8 cellular contexts compared by ENCODE assay signal in genomic region chr12:49538740-49539403, GRCh38. TPM values are rescaled to one million over a fixed set of nuclear protein-coding genes. Genes with fewer than 3 reads are reported as not detected.
DNase-seq lines count a peak whose midpoint lies in the region; ATAC-seq, FAIRE-seq and TF ChIP-seq lines count a peak whose summit lies in the region.

A gene with protein sequence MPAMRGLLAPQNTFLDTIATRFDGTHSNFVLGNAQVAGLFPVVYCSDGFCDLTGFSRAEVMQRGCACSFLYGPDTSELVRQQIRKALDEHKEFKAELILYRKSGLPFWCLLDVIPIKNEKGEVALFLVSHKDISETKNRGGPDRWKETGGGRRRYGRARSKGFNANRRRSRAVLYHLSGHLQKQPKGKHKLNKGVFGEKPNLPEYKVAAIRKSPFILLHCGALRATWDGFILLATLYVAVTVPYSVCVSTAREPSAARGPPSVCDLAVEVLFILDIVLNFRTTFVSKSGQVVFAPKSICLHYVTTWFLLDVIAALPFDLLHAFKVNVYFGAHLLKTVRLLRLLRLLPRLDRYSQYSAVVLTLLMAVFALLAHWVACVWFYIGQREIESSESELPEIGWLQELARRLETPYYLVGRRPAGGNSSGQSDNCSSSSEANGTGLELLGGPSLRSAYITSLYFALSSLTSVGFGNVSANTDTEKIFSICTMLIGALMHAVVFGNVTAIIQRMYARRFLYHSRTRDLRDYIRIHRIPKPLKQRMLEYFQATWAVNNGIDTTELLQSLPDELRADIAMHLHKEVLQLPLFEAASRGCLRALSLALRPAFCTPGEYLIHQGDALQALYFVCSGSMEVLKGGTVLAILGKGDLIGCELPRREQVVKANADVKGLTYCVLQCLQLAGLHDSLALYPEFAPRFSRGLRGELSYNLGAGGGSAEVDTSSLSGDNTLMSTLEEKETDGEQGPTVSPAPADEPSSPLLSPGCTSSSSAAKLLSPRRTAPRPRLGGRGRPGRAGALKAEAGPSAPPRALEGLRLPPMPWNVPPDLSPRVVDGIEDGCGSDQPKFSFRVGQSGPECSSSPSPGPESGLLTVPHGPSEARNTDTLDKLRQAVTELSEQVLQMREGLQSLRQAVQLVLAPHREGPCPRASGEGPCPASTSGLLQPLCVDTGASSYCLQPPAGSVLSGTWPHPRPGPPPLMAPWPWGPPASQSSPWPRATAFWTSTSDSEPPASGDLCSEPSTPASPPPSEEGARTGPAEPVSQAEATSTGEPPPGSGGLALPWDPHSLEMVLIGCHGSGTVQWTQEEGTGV (plus strand): TSS chr12:49539030. CDS start chr12:49539417, 387 bp downstream.

- H3K79me2 ChIP-seq in HepG2 (ENCODE audit: insufficient read depth, low read length): no peaks in the 10 kb centered on the region

- TF ChIP-seq CTCF in colonic mucosa (IDR thresholded peaks at IDR 0.05) (no peak), HepG2 (CRISPR knock-in tag; IDR thresholded peaks at IDR 0.05) (no peak)

- TF ChIP-seq EP300 in HepG2 (IDR thresholded peaks at IDR 0.05; ENCODE audit: low read depth in 2 of 2, low read length in 2 of 2): no peak
- TF ChIP-seq EP300 in HepG2 (CRISPR knock-in tag; IDR thresholded peaks at IDR 0.05; ENCODE audit: borderline replicate concordance): no peak

- H3K4me2 ChIP-seq in HepG2 (ENCODE audit: low read depth, low read length): peak within 1 kb of the TSS; percentile 99

- peaks cover 55% of the 10 kb centered on the region for H3K27me3 Mint-ChIP-seq in activated CD4-positive, alpha-beta T cell treated with anti-CD3 and anti-CD28 coated beads, Interleukin-2, amount 10 ng/mL, durations not matched to agents 24 days and 14 days

- no peak for FAIRE-seq in HepG2 (lab: Jason Lieb, UNC)

- peaks cover 5% of the 10 kb centered on the region for H3K4me1 ChIP-seq in colonic mucosa
- H3K4me1 ChIP-seq in HepG2 (ENCODE audit: insufficient read depth, low read length): peaks cover 75% of the 10 kb centered on the region

- H3K36me3 ChIP-seq in colonic mucosa: no peaks in the 10 kb centered on the region
- H3K36me3 ChIP-seq in HepG2 (replicated peaks in 1 of 2; ENCODE audit: control insufficient read depth in 1 of 2, insufficient read depth in 2 of 2, low read length in 2 of 2): no peaks in the 10 kb centered on the region

- no peaks in the 10 kb centered on the region for H4K20me1 ChIP-seq in HepG2 (ENCODE audit: insufficient read depth, low read length)

- no CpG with 5 or more reads among the region's 90 CpGs for WGBS in HepG2 (ENCODE audit: low lambda C conversion rate)

- H3K9me3 ChIP-seq in colonic mucosa (no peaks in the 10 kb centered on the region), HepG2 (ENCODE audit: low read length) (no peaks in the 10 kb centered on the region)

- intact Hi-C loops in activated CD4-positive, alpha-beta T cell treated with anti-CD3 and anti-CD28 coated beads, Interleukin-2, amount 10 ng/mL, durations not matched to agents 24 days and 14 days (cut with micrococcal nuclease): no loop called here
- intact Hi-C loops in colonic mucosa (cut with DNase I) (no loop called here), HepG2 (cut with micrococcal nuclease; ENCODE audit: unreplicated experiment) (no loop called here)

- DNase-seq in GM04504 (ENCODE audit: low read depth) (peak; percentile 23), NCI-H460 (ENCODE audit: extremely low read depth, low read depth) (peak; percentile 61), colonic mucosa (peak; percentile 89), HepG2 (ENCODE audit: low spot score) (no peak)
- peak; percentile 96 for DNase-seq in activated CD4-positive, alpha-beta T cell treated with anti-CD3 and anti-CD28 coated beads, Interleukin-2, amount 10 ng/mL, durations not matched to agents 24 days and 14 days
- peak; percentile 85 for DNase-seq in stimulated activated CD4-positive, alpha-beta T cell treated with anti-CD3 and anti-CD28 coated beads, Interleukin-2, amount 100 ng/mL, for 4 hours (ENCODE audit: low read depth)

- POLR2A ChIA-PET in HepG2 (lab: Yijun Ruan, JAX): no interaction called here

- H3K4me3 ChIP-seq in colonic mucosa: peak within 1 kb of the TSS; percentile 46
- peak within 1 kb of the TSS; percentile 33 to 77 (median 64) for H3K4me3 ChIP-seq in HepG2 (replicated peaks in 1 of 3; ENCODE audit: insufficient read depth in 1 of 3, low read depth in 2 of 3, low read length in 3 of 3)

- no peak within 1 kb of the TSS for H3K27ac Mint-ChIP-seq in activated CD4-positive, alpha-beta T cell treated with anti-CD3 and anti-CD28 coated beads, Interleukin-2, amount 10 ng/mL, durations not matched to agents 24 days and 14 days

- BruUV-seq in HepG2 (replicated peaks; lab: Mats Ljungman, UMichigan): no TSS peak

- H3K4me3 Mint-ChIP-seq in activated CD4-positive, alpha-beta T cell treated with anti-CD3 and anti-CD28 coated beads, Interleukin-2, amount 10 ng/mL, durations not matched to agents 24 days and 14 days: peak within 1 kb of the TSS; percentile 81

- H3K27me3 ChIP-seq in colonic mucosa: peaks cover 34% of the 10 kb centered on the region
- H3K27me3 ChIP-seq in HepG2 (ENCODE audit: control insufficient read depth in 1 of 2, insufficient read depth in 2 of 2, low read length in 2 of 2): peaks cover 11 to 52% of the 10 kb centered on the region in 2 experiments

- peaks cover 21% of the 10 kb centered on the region for H3K4me1 Mint-ChIP-seq in activated CD4-positive, alpha-beta T cell treated with anti-CD3 and anti-CD28 coated beads, Interleukin-2, amount 10 ng/mL, durations not matched to agents 24 days and 14 days

- ATAC-seq in HG03064 (IDR thresholded peaks at IDR 0.05; ENCODE audit: low read depth, unreplicated experiment): peak; percentile 47
- peak; percentile 45 for ATAC-seq in HepG2
- ATAC-seq in GM21825 (IDR thresholded peaks at IDR 0.05; ENCODE audit: unreplicated experiment): no peak

- no peak within 1 kb of the TSS for H2AFZ ChIP-seq in HepG2 (ENCODE audit: low read length)

- CTCF ChIA-PET in HepG2 (lab: Yijun Ruan, JAX; ENCODE audit: low intra/inter-chr PET ratio, low total read pairs): interaction anchor here (1.9 kb wide), 1 partner anchor 15 kb away, joined by 5 read pairs; no protein-coding TSS in a partner anchor

- H3K9ac ChIP-seq in colonic mucosa (ENCODE audit: low read depth in 2 of 2, low read length in 2 of 2) (peak within 1 kb of the TSS in 1 of 2 donors; percentile 53), HepG2 (ENCODE audit: insufficient read depth, low read depth, low read length) (no peak within 1 kb of the TSS)

- no peaks in the 10 kb centered on the region for H3K36me3 Mint-ChIP-seq in activated CD4-positive, alpha-beta T cell treated with anti-CD3 and anti-CD28 coated beads, Interleukin-2, amount 10 ng/mL, durations not matched to agents 24 days and 14 days (ENCODE audit: low read depth)

- TF ChIP-seq POLR2A in HepG2 (IDR thresholded peaks at IDR 0.05; ENCODE audit: insufficient read depth in 1 of 2, low read depth in 2 of 2, low read length in 2 of 2): no peak

- no peak within 1 kb of the TSS for H3K27ac ChIP-seq in colonic mucosa
- no peak within 1 kb of the TSS for H3K27ac ChIP-seq in HepG2 (ENCODE audit: extremely low read length, insufficient read depth, low read length)

- in situ Hi-C loops in HepG2 (cut with HindIII; ENCODE audit: extremely low pct_ligation_motif_present, low pct_unique_long_range_greater_than_20kb): no loop called here

- no peak for TF ChIP-seq RAD21 in HepG2 (CRISPR knock-in tag; IDR thresholded peaks at IDR 0.05)

- no peaks in the 10 kb centered on the region for H3K9me3 Mint-ChIP-seq in activated CD4-positive, alpha-beta T cell treated with anti-CD3 and anti-CD28 coated beads, Interleukin-2, amount 10 ng/mL, durations not matched to agents 24 days and 14 days

TF ChIP-seq in HepG2, 621 proteins besides CTCF, POLR2A, EP300 and RAD21 (continues in another document):
- no peak for TF ChIP-seq HNRNPH1 (optimal IDR thresholded peaks at IDR 0.05; ENCODE audit: low read depth, low read length)

RNA-seq across cellular contexts. Expression of the gene that starts here (rescaled TPM):
- total RNA-seq in NCI-H460 (2014; rRNA removed; shearing (Covaris generic)): 0.32 and 0.49 TPM in 2 replicates
- polyA plus RNA-seq in NCI-H460 (2014; cell fraction: nucleus; rRNA removed): 1.3 and 1.5 TPM in 2 replicates
- total RNA-seq in activated CD4-positive, alpha-beta T cell treated with anti-CD3 and anti-CD28 coated beads, Interleukin-2, amount 10 ng/mL, durations not matched to agents 24 days and 14 days: 1.5 and 2.1 TPM in 2 replicates
- total RNA-seq in colonic mucosa (under 1 TPM; 0.05 to 0.13 TPM), HepG2 (2016; rRNA removed; fragmentation: Illumina TruSeq; extraction: Trizol) (0.07 and 0.13 TPM in 2 replicates)
- not detected in 2 replicates for total RNA-seq in HepG2 (2016; cell fraction: cytosol; rRNA removed; fragmentation: Illumina TruSeq; extraction: Trizol; ENCODE audit: low read depth)
- total RNA-seq in HepG2 (2016; cell fraction: insoluble cytoplasmic fraction; rRNA removed; fragmentation: Illumina TruSeq; extraction: Trizol): 0.06 and 0.09 TPM in 2 replicates
- total RNA-seq in HepG2 (2016; cell fraction: membrane; rRNA removed; fragmentation: Illumina TruSeq; extraction: Trizol): not detected in 2 replicates
- total RNA-seq in HepG2 (2016; cell fraction: nucleus; rRNA removed; fragmentation: Illumina TruSeq; extraction: Trizol): not detected in 2 replicates
- polyA plus RNA-seq in HepG2 (2011; rRNA removed): 0.01 and 0.03 TPM in 2 replicates
- polyA plus RNA-seq in HepG2 (2011; cell fraction: cytosol; rRNA removed): 0.04 TPM in 1 of 2 replicates, not detected in the other
- 0.05 and 0.23 TPM in 2 replicates for polyA plus RNA-seq in HepG2 (2011; cell fraction: nucleus; rRNA removed)
- polyA plus RNA-seq in HepG2 (2012): 0.08 TPM in 1 of 2 replicates, not detected in the other
- polyA plus RNA-seq in HepG2 (2016; cell fraction: cytosol; fragmentation: Illumina TruSeq; extraction: Trizol; ENCODE audit: low read depth): not detected in 2 replicates
- not detected in 2 replicates for polyA plus RNA-seq in HepG2 (2016; cell fraction: insoluble cytoplasmic fraction; fragmentation: Illumina TruSeq; extraction: Trizol; ENCODE audit: low read depth)
- 0.32 TPM in 1 of 2 replicates, not detected in the other for polyA plus RNA-seq in HepG2 (2016; cell fraction: membrane; fragmentation: Illumina TruSeq; extraction: Trizol; ENCODE audit: low read depth)
- polyA plus RNA-seq in HepG2 (2016; cell fraction: nucleus; fragmentation: Illumina TruSeq; extraction: Trizol; ENCODE audit: insufficient read depth, low read depth): 0.48 TPM in 1 of 2 replicates, not detected in the other
- polyA minus RNA-seq in HepG2 (2011; rRNA and poly(A)+ RNA removed; ENCODE audit: low replicate concordance): not detected in 2 replicates
- not detected in 2 replicates for polyA minus RNA-seq in HepG2 (2011; cell fraction: cytosol; rRNA and poly(A)+ RNA removed)
- polyA minus RNA-seq in HepG2 (2011; cell fraction: nucleus; rRNA and poly(A)+ RNA removed): not detected in 2 replicates

Comparison
In these comparisons a context has a peak if more than half of its experiments do, and no peak if none do; other contexts are left out.
1. Peak in DNase-seq and H3K4me3 ChIP-seq in colonic mucosa; RNA of the gene not detected or under 1 TPM.
2. Peak in ATAC-seq, H3K4me3 ChIP-seq and H3K4me2 ChIP-seq in HepG2; RNA of the gene not detected or under 1 TPM.